ENCODE assay signal across 1 cellular context in the genomic region with DNA sequence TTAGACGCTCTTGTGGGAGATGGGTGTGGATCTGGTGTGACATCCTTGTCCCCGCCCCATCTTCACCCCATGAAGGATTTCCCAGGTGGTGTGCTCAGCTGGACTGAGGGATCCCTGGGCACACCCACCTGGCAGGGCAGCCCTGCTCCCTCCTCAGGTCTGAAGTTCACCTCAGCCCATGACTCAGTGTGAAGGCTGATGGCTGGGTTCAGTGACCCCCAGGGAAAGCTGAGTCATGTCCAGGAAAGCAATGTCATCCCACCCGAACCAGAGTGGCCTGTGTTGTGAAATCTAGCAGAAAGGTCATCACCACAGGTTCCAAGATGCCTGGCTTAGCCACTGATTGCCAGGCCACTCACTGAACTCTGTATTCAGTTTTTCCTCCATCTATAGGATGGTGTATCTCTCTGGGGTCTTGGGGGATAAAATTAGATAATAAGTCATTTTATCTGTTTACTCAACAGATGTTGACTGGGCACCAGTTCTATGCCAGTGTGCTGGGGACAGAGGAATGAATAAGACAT.
A peak's percentile ranks its signal among the peaks of the same experiment; 100 is the strongest.
TF ChIP-seq lines count a peak whose summit lies in the region.

No MANE protein-coding gene starts in this region.

TF ChIP-seq in HCT116, 20 proteins besides CTCF, POLR2A, EP300 and RAD21 (continued from another document):
- TF ChIP-seq, protein P1, sequence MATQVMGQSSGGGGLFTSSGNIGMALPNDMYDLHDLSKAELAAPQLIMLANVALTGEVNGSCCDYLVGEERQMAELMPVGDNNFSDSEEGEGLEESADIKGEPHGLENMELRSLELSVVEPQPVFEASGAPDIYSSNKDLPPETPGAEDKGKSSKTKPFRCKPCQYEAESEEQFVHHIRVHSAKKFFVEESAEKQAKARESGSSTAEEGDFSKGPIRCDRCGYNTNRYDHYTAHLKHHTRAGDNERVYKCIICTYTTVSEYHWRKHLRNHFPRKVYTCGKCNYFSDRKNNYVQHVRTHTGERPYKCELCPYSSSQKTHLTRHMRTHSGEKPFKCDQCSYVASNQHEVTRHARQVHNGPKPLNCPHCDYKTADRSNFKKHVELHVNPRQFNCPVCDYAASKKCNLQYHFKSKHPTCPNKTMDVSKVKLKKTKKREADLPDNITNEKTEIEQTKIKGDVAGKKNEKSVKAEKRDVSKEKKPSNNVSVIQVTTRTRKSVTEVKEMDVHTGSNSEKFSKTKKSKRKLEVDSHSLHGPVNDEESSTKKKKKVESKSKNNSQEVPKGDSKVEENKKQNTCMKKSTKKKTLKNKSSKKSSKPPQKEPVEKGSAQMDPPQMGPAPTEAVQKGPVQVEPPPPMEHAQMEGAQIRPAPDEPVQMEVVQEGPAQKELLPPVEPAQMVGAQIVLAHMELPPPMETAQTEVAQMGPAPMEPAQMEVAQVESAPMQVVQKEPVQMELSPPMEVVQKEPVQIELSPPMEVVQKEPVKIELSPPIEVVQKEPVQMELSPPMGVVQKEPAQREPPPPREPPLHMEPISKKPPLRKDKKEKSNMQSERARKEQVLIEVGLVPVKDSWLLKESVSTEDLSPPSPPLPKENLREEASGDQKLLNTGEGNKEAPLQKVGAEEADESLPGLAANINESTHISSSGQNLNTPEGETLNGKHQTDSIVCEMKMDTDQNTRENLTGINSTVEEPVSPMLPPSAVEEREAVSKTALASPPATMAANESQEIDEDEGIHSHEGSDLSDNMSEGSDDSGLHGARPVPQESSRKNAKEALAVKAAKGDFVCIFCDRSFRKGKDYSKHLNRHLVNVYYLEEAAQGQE (IDR thresholded peaks at IDR 0.05; ENCODE audit: low read depth): no peak
- no peak for TF ChIP-seq EZH2phosphoT487 (IDR thresholded peaks at IDR 0.05; ENCODE audit: borderline replicate concordance)
- TF ChIP-seq FOSL1 (IDR thresholded peaks at IDR 0.05; ENCODE audit: low read depth): peak; percentile 88
- TF ChIP-seq, protein P2, sequence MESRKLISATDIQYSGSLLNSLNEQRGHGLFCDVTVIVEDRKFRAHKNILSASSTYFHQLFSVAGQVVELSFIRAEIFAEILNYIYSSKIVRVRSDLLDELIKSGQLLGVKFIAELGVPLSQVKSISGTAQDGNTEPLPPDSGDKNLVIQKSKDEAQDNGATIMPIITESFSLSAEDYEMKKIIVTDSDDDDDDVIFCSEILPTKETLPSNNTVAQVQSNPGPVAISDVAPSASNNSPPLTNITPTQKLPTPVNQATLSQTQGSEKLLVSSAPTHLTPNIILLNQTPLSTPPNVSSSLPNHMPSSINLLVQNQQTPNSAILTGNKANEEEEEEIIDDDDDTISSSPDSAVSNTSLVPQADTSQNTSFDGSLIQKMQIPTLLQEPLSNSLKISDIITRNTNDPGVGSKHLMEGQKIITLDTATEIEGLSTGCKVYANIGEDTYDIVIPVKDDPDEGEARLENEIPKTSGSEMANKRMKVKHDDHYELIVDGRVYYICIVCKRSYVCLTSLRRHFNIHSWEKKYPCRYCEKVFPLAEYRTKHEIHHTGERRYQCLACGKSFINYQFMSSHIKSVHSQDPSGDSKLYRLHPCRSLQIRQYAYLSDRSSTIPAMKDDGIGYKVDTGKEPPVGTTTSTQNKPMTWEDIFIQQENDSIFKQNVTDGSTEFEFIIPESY (IDR thresholded peaks at IDR 0.05; ENCODE audit: extremely low read depth, insufficient replicate concordance, low read length): no peak
- TF ChIP-seq ZFX (IDR thresholded peaks at IDR 0.05): no peak
- peak; percentile 23 for TF ChIP-seq TCF7L2 (IDR thresholded peaks at IDR 0.05; ENCODE audit: borderline replicate concordance, extremely low read depth, insufficient read depth, insufficient read length)
- TF ChIP-seq EGR1 (IDR thresholded peaks at IDR 0.05; ENCODE audit: low read depth): peak; percentile 37; the same call in 1 of the 2 replicates
- TF ChIP-seq, protein P3, sequence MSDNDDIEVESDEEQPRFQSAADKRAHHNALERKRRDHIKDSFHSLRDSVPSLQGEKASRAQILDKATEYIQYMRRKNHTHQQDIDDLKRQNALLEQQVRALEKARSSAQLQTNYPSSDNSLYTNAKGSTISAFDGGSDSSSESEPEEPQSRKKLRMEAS (IDR thresholded peaks at IDR 0.05): peak; percentile 69
- TF ChIP-seq EZH2 (IDR thresholded peaks at IDR 0.05): no peak
- TF ChIP-seq SP1 (IDR thresholded peaks at IDR 0.05; ENCODE audit: low read depth): peak; percentile 91
- TF ChIP-seq CEBPB (IDR thresholded peaks at IDR 0.05; ENCODE audit: low read depth): peak; percentile 98
- TF ChIP-seq, protein P4, sequence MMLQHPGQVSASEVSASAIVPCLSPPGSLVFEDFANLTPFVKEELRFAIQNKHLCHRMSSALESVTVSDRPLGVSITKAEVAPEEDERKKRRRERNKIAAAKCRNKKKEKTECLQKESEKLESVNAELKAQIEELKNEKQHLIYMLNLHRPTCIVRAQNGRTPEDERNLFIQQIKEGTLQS (IDR thresholded peaks at IDR 0.05): 0 out of 2 replicates have a peak, but pooled peaks have one; percentile 31
- TF ChIP-seq SIN3A (IDR thresholded peaks at IDR 0.05; ENCODE audit: low read depth): peak; percentile 84
- TF ChIP-seq YY1 (IDR thresholded peaks at IDR 0.05; ENCODE audit: extremely low read depth, insufficient replicate concordance, low read depth, low read length): no peak
- TF ChIP-seq SRF (IDR thresholded peaks at IDR 0.05; ENCODE audit: low read depth): no peak
- TF ChIP-seq POLR2AphosphoS5 (IDR thresholded peaks at IDR 0.05; ENCODE audit: low read depth, low read length): peak; percentile 54; the same call in 1 of the 2 replicates
- peak; percentile 86 for TF ChIP-seq CBX3 (IDR thresholded peaks at IDR 0.05; ENCODE audit: low read depth)
- TF ChIP-seq ELF1 (IDR thresholded peaks at IDR 0.05; ENCODE audit: borderline replicate concordance, low read depth): no peak
